ENCODE assay signal across 1 cellular context in genomic region chr2:179191110-179191509, GRCh38.
TF ChIP-seq lines count a peak whose summit lies in the region.

No MANE protein-coding gene starts in this region.

TF ChIP-seq in HepG2, 621 proteins besides CTCF, POLR2A, EP300 and RAD21 (continued from another document and continues in another):
- TF ChIP-seq AHDC1 (CRISPR knock-in tag; IDR thresholded peaks at IDR 0.05; ENCODE audit: borderline replicate concordance) (peak; percentile 10; the same call in 1 of the 2 replicates), ZNF761 (CRISPR knock-in tag; conservative IDR thresholded peaks at IDR 0.05) (no peak), SALL1 (CRISPR knock-in tag; IDR thresholded peaks at IDR 0.05) (peak; percentile 33; the same call in 1 of the 2 replicates), ZNF207 (IDR thresholded peaks at IDR 0.05; ENCODE audit: borderline replicate concordance) (no peak), RFXANK (CRISPR knock-in tag; IDR thresholded peaks at IDR 0.05) (no peak), GFI1 (CRISPR knock-in tag; IDR thresholded peaks at IDR 0.05; ENCODE audit: borderline replicate concordance) (no peak), IKZF4 (CRISPR knock-in tag; IDR thresholded peaks at IDR 0.05; ENCODE audit: borderline replicate concordance, low read depth, not compliant biosample characterization) (no peak), ZBTB38 (CRISPR knock-in tag; IDR thresholded peaks at IDR 0.05) (no peak), BCLAF1 (IDR thresholded peaks at IDR 0.05) (no peak), SOX5 (CRISPR knock-in tag; IDR thresholded peaks at IDR 0.05; ENCODE audit: borderline replicate concordance) (0 out of 2 replicates have a peak, but pooled peaks have one; percentile 28), ZXDC (CRISPR knock-in tag; IDR thresholded peaks at IDR 0.05) (no peak), MAX (IDR thresholded peaks at IDR 0.05) (0 out of 2 replicates have a peak, but pooled peaks have one; percentile 34), ZNF274 (CRISPR knock-in tag; IDR thresholded peaks at IDR 0.05) (no peak), ZSCAN30 (CRISPR knock-in tag; IDR thresholded peaks at IDR 0.05) (no peak), ZNF12 (CRISPR knock-in tag; IDR thresholded peaks at IDR 0.05) (no peak), ZNF597 (CRISPR knock-in tag; IDR thresholded peaks at IDR 0.05) (no peak), ZNF260 (CRISPR knock-in tag; IDR thresholded peaks at IDR 0.05; ENCODE audit: borderline replicate concordance, low read depth) (peak; percentile 95; the same call in 1 of the 2 replicates), NCOA5 (CRISPR knock-in tag; IDR thresholded peaks at IDR 0.05) (no peak), MLXIP (CRISPR knock-in tag; IDR thresholded peaks at IDR 0.05; ENCODE audit: borderline replicate concordance) (no peak), FOXC1 (CRISPR knock-in tag; IDR thresholded peaks at IDR 0.05; ENCODE audit: borderline replicate concordance) (no peak), RXRB (CRISPR knock-in tag; IDR thresholded peaks at IDR 0.05; ENCODE audit: borderline replicate concordance) (0 out of 2 replicates have a peak, but pooled peaks have one; percentile 21), PAWR (CRISPR knock-in tag; IDR thresholded peaks at IDR 0.05; ENCODE audit: borderline replicate concordance) (no peak), FOXP1 (IDR thresholded peaks at IDR 0.05) (no peak), FOXP1 (CRISPR knock-in tag; IDR thresholded peaks at IDR 0.05) (peak; percentile 45), HMGA1 (CRISPR knock-in tag; conservative IDR thresholded peaks at IDR 0.05) (no peak), ZNF674 (CRISPR knock-in tag; IDR thresholded peaks at IDR 0.05; ENCODE audit: low read depth) (no peak), RFX5 (IDR thresholded peaks at IDR 0.05; ENCODE audit: low read depth, low read length) (no peak), ZBTB42 (CRISPR knock-in tag; IDR thresholded peaks at IDR 0.05) (no peak), ZNF530 (CRISPR knock-in tag; IDR thresholded peaks at IDR 0.05; ENCODE audit: low read depth) (no peak), FOXA3 (CRISPR knock-in tag; IDR thresholded peaks at IDR 0.05) (peak; percentile 85), ZNF232 (CRISPR knock-in tag; IDR thresholded peaks at IDR 0.05; ENCODE audit: borderline replicate concordance) (no peak), JDP2 (CRISPR knock-in tag; IDR thresholded peaks at IDR 0.05; ENCODE audit: borderline replicate concordance) (no peak), KDM2A (CRISPR knock-in tag; IDR thresholded peaks at IDR 0.05; ENCODE audit: borderline replicate concordance, low read depth) (no peak), SOX13 (IDR thresholded peaks at IDR 0.05) (no peak), SOX13 (CRISPR knock-in tag; conservative IDR thresholded peaks at IDR 0.05 in 1 of 2, IDR thresholded peaks at IDR 0.05 in 1 of 2) (peak in 1 of 2 experiments; percentile 53; a peak in 1 of 4 replicates), BATF2 (CRISPR knock-in tag; IDR thresholded peaks at IDR 0.05) (no peak), ZBTB25 (CRISPR knock-in tag; IDR thresholded peaks at IDR 0.05) (no peak), ZNF567 (CRISPR knock-in tag; IDR thresholded peaks at IDR 0.05; ENCODE audit: borderline replicate concordance) (no peak), ETV6 (CRISPR knock-in tag; conservative IDR thresholded peaks at IDR 0.05) (no peak), ZNF225 (CRISPR knock-in tag; IDR thresholded peaks at IDR 0.05) (no peak), ZNF253 (CRISPR knock-in tag; IDR thresholded peaks at IDR 0.05; ENCODE audit: borderline replicate concordance) (no peak), ZNF564 (CRISPR knock-in tag; IDR thresholded peaks at IDR 0.05) (no peak), TCF7 (IDR thresholded peaks at IDR 0.05; ENCODE audit: low read depth) (no peak), TAF1 (CRISPR knock-in tag; IDR thresholded peaks at IDR 0.05) (no peak), E2F5 (CRISPR knock-in tag; conservative IDR thresholded peaks at IDR 0.05) (no peak), TRIM22 (IDR thresholded peaks at IDR 0.05) (no peak), TRIM24 (CRISPR knock-in tag; IDR thresholded peaks at IDR 0.05) (0 out of 2 replicates have a peak, but pooled peaks have one; percentile 34)
